Comparison of ENCODE assay signal across 12 cellular contexts in the genomic region with DNA sequence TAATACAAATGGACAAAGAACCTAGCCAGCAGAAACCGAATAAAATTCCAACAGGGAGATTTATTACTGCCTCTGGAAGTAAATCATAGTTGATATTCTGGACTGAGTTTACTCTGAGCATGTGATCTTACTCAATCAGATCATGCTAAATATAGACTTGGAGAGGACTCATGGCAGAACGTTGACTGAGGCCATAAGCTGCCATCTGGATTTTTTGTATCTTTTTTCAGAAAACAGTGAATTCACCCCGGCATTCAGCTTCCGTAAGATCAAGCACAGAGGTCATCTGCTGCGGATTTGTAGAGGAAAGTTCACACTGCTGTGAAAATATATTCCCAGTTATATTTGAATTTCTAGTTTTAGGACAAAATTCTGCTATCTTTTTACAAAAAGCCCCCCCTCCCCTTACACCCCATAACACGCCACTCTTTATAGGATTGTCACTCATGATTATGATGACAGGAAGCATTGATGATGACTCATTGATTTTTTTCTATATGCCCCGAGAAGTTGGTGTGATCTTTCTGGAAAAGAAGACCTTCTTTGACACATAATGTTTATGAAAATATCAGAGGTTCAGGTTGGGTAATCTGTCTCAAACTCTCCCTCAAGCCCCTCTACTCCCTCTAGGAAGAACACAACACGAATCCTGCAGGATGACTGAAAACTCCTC.
DNase-seq lines count a peak whose midpoint lies in the region; ATAC-seq, FAIRE-seq and TF ChIP-seq lines count a peak whose summit lies in the region.
"Had no signal": no experiment of that assay in that cellular context is flagged by ENCODE, and none has a peak within 500 bp of the region (broad histone marks: within the 10 kb centered on the region; RNA-seq: fewer than 3 reads in every experiment).

No MANE protein-coding gene starts in this region.

- no peak overlapping the region for H2BK5ac ChIP-seq in neuronal stem cell (ENCODE audit: low read length)

- DNase-seq in A549 (ENCODE audit: low read depth in 1 of 2, low spot score in 1 of 2) (no peak), SK-N-SH (no peak), fibroblast of peridontal ligament (ENCODE audit: extremely low read depth) (peak; percentile 79), omental fat pad (ENCODE audit: low spot score) (no peak), neuronal stem cell (ENCODE audit: low spot score) (no peak), A172 (ENCODE audit: low spot score) (no peak)
- DNase-seq in activated T-cell treated with anti-CD3 and anti-CD28 coated beads, Interleukin-2, amount 50 U/mL, for 1 hour = no peak
- DNase-seq: foreskin keratinocyte, NCI-H226, posterior cingulate gyrus, SIG-M5 had no signal

- H3K4me3 ChIP-seq in A549 = no peak overlapping the region
- no peak overlapping the region for H3K4me3 ChIP-seq in SK-N-SH (ENCODE audit: low read depth in 2 of 2, low read length in 1 of 2)
- H3K4me3 ChIP-seq in neuronal stem cell (ENCODE audit: low read length in 2 of 2) = no peak overlapping the region

- H3K9me3 ChIP-seq in A549 (no peaks in the 10 kb centered on the region), SK-N-SH (no peaks in the 10 kb centered on the region), neuronal stem cell (replicated peaks in 1 of 2; ENCODE audit: control insufficient read depth in 2 of 2, insufficient read depth in 1 of 2, low read depth in 1 of 2, low read length in 2 of 2) (no peaks in the 10 kb centered on the region)

- H3K9ac ChIP-seq in SK-N-SH (no peak overlapping the region), neuronal stem cell (ENCODE audit: low read depth, low read length, poor library complexity) (no peak overlapping the region)

- H3K27me3 ChIP-seq in SK-N-SH (ENCODE audit: insufficient read depth) = no peaks in the 10 kb centered on the region
- H3K27me3 ChIP-seq in neuronal stem cell (ENCODE audit: control insufficient read depth in 3 of 3, insufficient read depth in 3 of 3, low read depth in 1 of 3, low read length in 3 of 3) = no peaks in the 10 kb centered on the region

- POLR2A ChIA-PET in A549 (lab: Yijun Ruan, JAX) (no interaction called here), SK-N-SH (lab: Yijun Ruan, JAX) (no interaction called here)

- TF ChIP-seq POLR2A in A549 (IDR thresholded peaks at IDR 0.05; ENCODE audit: low read length) = no peak

- CTCF ChIA-PET in A549 (lab: Yijun Ruan, JAX) (interaction anchor here (1.4 to 1.6 kb wide), 2 partner anchors 11 to 12 kb away, joined by 4 to 7 read pairs; no protein-coding TSS in a partner anchor), SK-N-SH (lab: Yijun Ruan, JAX) (interaction anchor here (1.2 kb wide), 1 partner anchor 12 kb away, joined by 6 read pairs; no protein-coding TSS in a partner anchor)

- H3F3A ChIP-seq in SK-N-SH (replicated peaks; ENCODE audit: insufficient read depth) = no peaks in the 10 kb centered on the region

- H3K18ac ChIP-seq in neuronal stem cell (ENCODE audit: low read length) = no peak overlapping the region

- H2BK120ac ChIP-seq in neuronal stem cell (ENCODE audit: low read depth, low read length) = no peak overlapping the region

- TF ChIP-seq EP300 in A549 (IDR thresholded peaks at IDR 0.05) (no peak), SK-N-SH (IDR thresholded peaks at IDR 0.05; ENCODE audit: borderline replicate concordance in 1 of 2, low read depth in 1 of 2, low read length in 1 of 2) (0 out of 4 replicates have a peak, but pooled peaks of 1 of the 2 experiments have one; percentile 13)

- H3K14ac ChIP-seq in neuronal stem cell (ENCODE audit: low read length) = no peak overlapping the region

- H3K36me3 ChIP-seq in SK-N-SH (replicated peaks in 1 of 2; ENCODE audit: control insufficient read depth in 1 of 2, insufficient read depth in 2 of 2, low read length in 1 of 2) = no peaks in the 10 kb centered on the region
- no peaks in the 10 kb centered on the region for H3K36me3 ChIP-seq in neuronal stem cell (replicated peaks in 1 of 2; ENCODE audit: control insufficient read depth in 2 of 2, insufficient read depth in 2 of 2, low read length in 2 of 2)

- no peak for TF ChIP-seq CTCF in A549 (IDR thresholded peaks at IDR 0.05)
- TF ChIP-seq CTCF in SK-N-SH (IDR thresholded peaks at IDR 0.05) = no peak
- TF ChIP-seq CTCF in omental fat pad (IDR thresholded peaks at IDR 0.05) = no peak

- ATAC-seq in A549 (no peak), omental fat pad (ENCODE audit: low FRiP score) (peak; percentile 62), HG03108 (IDR thresholded peaks at IDR 0.05; ENCODE audit: unreplicated experiment) (no peak)
- ATAC-seq: foreskin keratinocyte had no signal

- H3K9me2 ChIP-seq in SK-N-SH = no peaks in the 10 kb centered on the region

- no peaks in the 10 kb centered on the region for H4K20me1 ChIP-seq in SK-N-SH (ENCODE audit: insufficient read depth)

- H3K4me1 ChIP-seq in A549 (peaks cover 4% of the 10 kb centered on the region; the same call in 1 of the 3 replicates), SK-N-SH (ENCODE audit: control insufficient read depth in 1 of 2, insufficient read depth in 2 of 2, low read depth in 1 of 2, low read length in 1 of 2) (peaks cover 0 to 6% of the 10 kb centered on the region in 2 experiments; a peak in 3 of 4 replicates), neuronal stem cell (ENCODE audit: control insufficient read depth in 2 of 2, insufficient read depth in 1 of 2, low read depth in 1 of 2, low read length in 2 of 2) (no peaks in the 10 kb centered on the region)
- H3K4me1 ChIP-seq: foreskin keratinocyte had no signal

- no peak for TF ChIP-seq RAD21 in A549 (conservative IDR thresholded peaks at IDR 0.05 in 1 of 2, IDR thresholded peaks at IDR 0.05 in 1 of 2)
- no peak for TF ChIP-seq RAD21 in SK-N-SH (IDR thresholded peaks at IDR 0.05; ENCODE audit: low read length)

- 39% methylated on average over 8 of the region's 8 CpGs for WGBS in A549 (ENCODE audit: missing lambda C conversion rate)
- 20% methylated on average over 8 of the region's 8 CpGs for WGBS in SK-N-SH (ENCODE audit: low lambda C conversion rate)
- no CpG with 5 or more reads among the region's 8 CpGs for WGBS in neuronal stem cell (ENCODE audit: extremely low coverage in 2 of 2, insufficient read length in 2 of 2, insufficient replicate concordance in 1 of 2), 2 donors

- H3K79me1 ChIP-seq in neuronal stem cell (ENCODE audit: low read depth, low read length) = no peaks in the 10 kb centered on the region

- H4K91ac ChIP-seq in neuronal stem cell (ENCODE audit: low read depth, low read length, poor library complexity) = no peak overlapping the region

- no peak overlapping the region for H4K8ac ChIP-seq in neuronal stem cell (ENCODE audit: low read depth, low read length)

- no peak overlapping the region for H3K23ac ChIP-seq in neuronal stem cell (ENCODE audit: low read depth, low read length, poor library complexity)

- no peak for FAIRE-seq in A549 (lab: Jason Lieb, UNC)

- no peak overlapping the region for H2AFZ ChIP-seq in SK-N-SH (ENCODE audit: low read depth)
- no peak overlapping the region for H2AFZ ChIP-seq in neuronal stem cell (ENCODE audit: low read length)

- H3K4me2 ChIP-seq in A549 (no peak overlapping the region), SK-N-SH (no peak overlapping the region), neuronal stem cell (ENCODE audit: insufficient read depth, low read length, poor library complexity, severe bottlenecking) (no peak overlapping the region)

- H2AK5ac ChIP-seq in neuronal stem cell (ENCODE audit: low read depth, low read length) = no peak overlapping the region

- no peak overlapping the region for H2BK15ac ChIP-seq in neuronal stem cell (ENCODE audit: low read length)

- no peaks in the 10 kb centered on the region for H3K79me2 ChIP-seq in SK-N-SH (ENCODE audit: insufficient read depth)

- H2BK12ac ChIP-seq in neuronal stem cell (ENCODE audit: low read length) = no peak overlapping the region

- no peak overlapping the region for H3K4ac ChIP-seq in neuronal stem cell (ENCODE audit: low read length)

- H3K27ac ChIP-seq in A549 (no peak overlapping the region), SK-N-SH (ENCODE audit: low read depth in 2 of 2, low read length in 1 of 2) (peak overlapping the region; percentile 37 to 70), neuronal stem cell (replicated peaks; ENCODE audit: low read length) (no peak overlapping the region)
- H3K27ac ChIP-seq: foreskin keratinocyte had no signal

TF ChIP-seq in A549, 52 proteins besides CTCF, POLR2A, EP300 and RAD21 (continues in another document):
- TF ChIP-seq TFCP2L1 (CRISPR knock-in tag; IDR thresholded peaks at IDR 0.05) (no peak), RNF2 (IDR thresholded peaks at IDR 0.05; ENCODE audit: borderline replicate concordance, low read depth) (no peak), CEBPB (IDR thresholded peaks at IDR 0.05) (no peak), FOSL2 (IDR thresholded peaks at IDR 0.05) (no peak), FOSL2 (CRISPR knock-in tag; IDR thresholded peaks at IDR 0.05) (peak; percentile 68)
- TF ChIP-seq, protein P1, sequence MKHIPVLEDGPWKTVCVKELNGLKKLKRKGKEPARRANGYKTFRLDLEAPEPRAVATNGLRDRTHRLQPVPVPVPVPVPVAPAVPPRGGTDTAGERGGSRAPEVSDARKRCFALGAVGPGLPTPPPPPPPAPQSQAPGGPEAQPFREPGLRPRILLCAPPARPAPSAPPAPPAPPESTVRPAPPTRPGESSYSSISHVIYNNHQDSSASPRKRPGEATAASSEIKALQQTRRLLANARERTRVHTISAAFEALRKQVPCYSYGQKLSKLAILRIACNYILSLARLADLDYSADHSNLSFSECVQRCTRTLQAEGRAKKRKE (CRISPR knock-in tag; IDR thresholded peaks at IDR 0.05; ENCODE audit: low read depth) = no peak
- TF ChIP-seq, protein P2, sequence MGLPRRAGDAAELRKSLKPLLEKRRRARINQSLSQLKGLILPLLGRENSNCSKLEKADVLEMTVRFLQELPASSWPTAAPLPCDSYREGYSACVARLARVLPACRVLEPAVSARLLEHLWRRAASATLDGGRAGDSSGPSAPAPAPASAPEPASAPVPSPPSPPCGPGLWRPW (IDR thresholded peaks at IDR 0.05) = no peak

TF ChIP-seq in SK-N-SH, 30 proteins besides CTCF, POLR2A, EP300 and RAD21 (continues in another document):
- TF ChIP-seq, protein P3, sequence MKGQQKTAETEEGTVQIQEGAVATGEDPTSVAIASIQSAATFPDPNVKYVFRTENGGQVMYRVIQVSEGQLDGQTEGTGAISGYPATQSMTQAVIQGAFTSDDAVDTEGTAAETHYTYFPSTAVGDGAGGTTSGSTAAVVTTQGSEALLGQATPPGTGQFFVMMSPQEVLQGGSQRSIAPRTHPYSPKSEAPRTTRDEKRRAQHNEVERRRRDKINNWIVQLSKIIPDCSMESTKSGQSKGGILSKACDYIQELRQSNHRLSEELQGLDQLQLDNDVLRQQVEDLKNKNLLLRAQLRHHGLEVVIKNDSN (IDR thresholded peaks at IDR 0.05; ENCODE audit: borderline replicate concordance, low read depth) = peak; percentile 36; the same call in 1 of the 2 replicates
- TF ChIP-seq MEF2A (IDR thresholded peaks at IDR 0.05; ENCODE audit: borderline replicate concordance, low read depth) (peak; percentile 51), JUND (IDR thresholded peaks at IDR 0.05) (peak; percentile 46), YY1 (IDR thresholded peaks at IDR 0.05; ENCODE audit: low read depth) (no peak), FOSL2 (IDR thresholded peaks at IDR 0.05; ENCODE audit: borderline replicate concordance, low read depth) (no peak)

Comparison
In these comparisons a context has a peak if more than half of its experiments do, and no peak if none do; other contexts are left out.
1. H3K27ac ChIP-seq: peak in SK-N-SH (2 of 2); none in A549 (0 of 2) and neuronal stem cell (single experiment).